24 cellular contexts compared by ENCODE assay signal in the genomic region with DNA sequence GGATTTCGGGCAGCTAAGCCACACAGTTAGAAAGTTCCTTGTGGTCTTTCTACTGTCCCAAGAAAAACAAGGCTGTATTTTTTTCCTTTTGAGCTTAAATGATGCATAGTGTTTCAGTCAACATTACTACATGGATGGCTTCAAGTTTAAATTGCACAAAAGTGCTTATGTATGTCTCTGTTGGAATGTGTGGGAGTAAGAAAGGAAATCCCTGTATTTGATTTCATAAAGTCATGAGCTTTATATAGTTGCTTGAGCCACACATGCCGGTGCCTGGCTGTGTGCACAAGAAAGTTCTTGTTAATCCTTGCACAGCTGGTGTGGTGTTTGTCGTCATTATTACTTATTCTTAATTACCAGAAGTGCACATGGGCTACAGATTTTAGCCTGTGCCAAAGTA.
DNase-seq lines count a peak whose midpoint lies in the region; ATAC-seq and TF ChIP-seq lines count a peak whose summit lies in the region.
"Had no signal": no experiment of that assay in that cellular context is flagged by ENCODE, and none has a peak within 500 bp of the region (broad histone marks: within the 10 kb centered on the region; RNA-seq: fewer than 3 reads in every experiment).

No MANE protein-coding gene starts in this region.

- BruUV-seq in IMR-90 (replicated peaks; lab: Mats Ljungman, UMichigan): no TSS peak

- no peak for TF ChIP-seq POLR2A in IMR-90 (IDR thresholded peaks at IDR 0.05; ENCODE audit: low read depth, low read length)

- intact Hi-C loops in IMR-90 (cut with micrococcal nuclease): no loop called here

- no peak overlapping the region for H2BK20ac ChIP-seq in IMR-90 (ENCODE audit: low read depth, low read length)

- no peak overlapping the region for H3K14ac ChIP-seq in IMR-90 (replicated peaks; ENCODE audit: low read depth, low read length)

- no peaks in the 10 kb centered on the region; the same call in 1 of the 2 replicates for H4K20me1 ChIP-seq in IMR-90 (ENCODE audit: insufficient read depth, low read length)

- H3K4me1 ChIP-seq in IMR-90 (ENCODE audit: control insufficient read depth, insufficient read depth, low read length): peaks cover 3% of the 10 kb centered on the region

- H3K79me1 ChIP-seq in IMR-90 (ENCODE audit: low read depth in 1 of 2, low read length in 2 of 2): peaks cover 13 to 27% of the 10 kb centered on the region in 2 experiments; a peak in 3 of 4 replicates

- no peak overlapping the region for H4K5ac ChIP-seq in IMR-90 (ENCODE audit: low read depth, low read length)

- ATAC-seq in IMR-90 (ENCODE audit: low read depth): no peak; the same call in 1 of the 2 replicates
- ATAC-seq: activated CD8-positive, alpha-beta T cell treated with anti-CD3 and anti-CD28 coated beads for 36 hours; activated T-cell treated with anti-CD3 and anti-CD28 coated beads, Interleukin-2, amount 50 U/mL, for 4 hours; GM23338; stimulated activated naive CD8-positive, alpha-beta T cell treated with anti-CD3 and anti-CD28 coated beads, Interleukin-15, amount 100 ng/mL, for 72 hours had no signal

- H3K27ac ChIP-seq in IMR-90 (ENCODE audit: insufficient read depth, low read length): no peak overlapping the region
- H3K27ac ChIP-seq: cardiac muscle cell, skin epidermis had no signal

- peaks cover 6% of the 10 kb centered on the region for H3K9me1 ChIP-seq in IMR-90 (ENCODE audit: insufficient read depth, low read length)

- no peak overlapping the region for H3K4me3 ChIP-seq in IMR-90 (ENCODE audit: insufficient read depth, low read depth, low read length)
- no peak overlapping the region for H3K4me3 ChIP-seq in epithelial cell of esophagus (ENCODE audit: low read length)
- no peak overlapping the region for H3K4me3 ChIP-seq in retinal pigment epithelial cell (ENCODE audit: low read length)
- H3K4me3 ChIP-seq: cardiac muscle cell, GM23338, skin epidermis had no signal

- H3K36me3 ChIP-seq in IMR-90 (ENCODE audit: control insufficient read depth, insufficient read depth, low read length): peaks cover 3% of the 10 kb centered on the region
- H3K36me3 ChIP-seq: cardiac muscle cell had no signal

- no peak overlapping the region for H2BK15ac ChIP-seq in IMR-90 (ENCODE audit: low read depth, low read length)

- H3K27me3 ChIP-seq in IMR-90 (ENCODE audit: control insufficient read depth, insufficient read depth, low read length): no peaks in the 10 kb centered on the region
- H3K27me3 ChIP-seq: cardiac muscle cell had no signal

- no peak overlapping the region for H3K18ac ChIP-seq in IMR-90 (ENCODE audit: low read depth, low read length)

- no peak overlapping the region for H3K9ac ChIP-seq in IMR-90 (ENCODE audit: low read depth, low read length)

- CTCF ChIA-PET in IMR-90 (lab: Yijun Ruan, JAX): no interaction called here

- H3K4me2 ChIP-seq in IMR-90 (ENCODE audit: low read depth, low read length): no peak overlapping the region
- H3K4me2 ChIP-seq: GM23338 had no signal

- peak; percentile 47 for DNase-seq in IMR-90
- peak; percentile 63 for DNase-seq in SK-MEL-5 (ENCODE audit: low read depth, low spot score)
- DNase-seq in epithelial cell of esophagus (ENCODE audit: low read depth): peak; percentile 7
- DNase-seq in retinal pigment epithelial cell (ENCODE audit: low read depth): peak; percentile 97
- no peak for DNase-seq in superior temporal gyrus (ENCODE audit: extremely low spot score)
- no peak for DNase-seq in SK-N-DZ (ENCODE audit: low spot score)
- no peak for DNase-seq in SKM-1 treated with dmso at 0.1 percent for 144 hours (lab: John Stamatoyannopoulos, UW; ENCODE audit: unreplicated experiment)
- no peak for DNase-seq in NCI-H2081 (lab: John Stamatoyannopoulos, UW)
- DNase-seq: activated CD8-positive, alpha-beta T cell treated with anti-CD3 and anti-CD28 coated beads for 36 hours; activated T-cell treated with anti-CD3 and anti-CD28 coated beads, Interleukin-2, amount 50 U/mL, for 4 hours; AML-193; effector CD8-positive, alpha-beta T cell; Karpas-422; mesenchymal stem cell; NCI-H1105; nephron progenitor cell; OCI-M1; posterior cingulate gyrus; SHP77; stimulated activated CD4-positive, alpha-beta T cell treated with anti-CD3 and anti-CD28 coated beads, Interleukin-2, amount 100 ng/mL, for 48 hours; stimulated activated naive CD8-positive, alpha-beta T cell treated with anti-CD3 and anti-CD28 coated beads, Interleukin-15, amount 100 ng/mL, for 72 hours had no signal

- in situ Hi-C loops in IMR-90 (cut with MboI; ENCODE audit: low sequenced_read_pairs): no loop called here
- in situ Hi-C loops in SK-MEL-5 (cut with HindIII; ENCODE audit: low pct_unique_long_range_greater_than_20kb, low sequenced_read_pairs): no loop called here

- TF ChIP-seq RAD21 in IMR-90 (IDR thresholded peaks at IDR 0.05; ENCODE audit: low read length): no peak

- H4K91ac ChIP-seq in IMR-90 (ENCODE audit: insufficient read depth, low read depth, low read length): no peak overlapping the region

- no peak overlapping the region for H2BK5ac ChIP-seq in IMR-90 (ENCODE audit: low read depth, low read length, poor library complexity, severe bottlenecking)

- H4K8ac ChIP-seq in IMR-90 (ENCODE audit: low read depth in 2 of 2, low read length in 2 of 2): no peak overlapping the region

- no CpG with 5 or more reads among the region's 3 CpGs for WGBS in IMR-90 (ENCODE audit: extremely low coverage in 2 of 2, insufficient read length in 1 of 2), 2 experiments

- dilution Hi-C loops in IMR-90 (cut with HindIII; ENCODE audit: low sequenced_read_pairs, unreplicated experiment): no loop called here

- no peak overlapping the region for H2AFZ ChIP-seq in IMR-90 (replicated peaks; ENCODE audit: low read length, poor library complexity)
- H2AFZ ChIP-seq: GM23338 had no signal

- no peak overlapping the region for H3K23ac ChIP-seq in IMR-90 (ENCODE audit: low read depth, low read length)

- H3K56ac ChIP-seq in IMR-90 (ENCODE audit: extremely low read depth, insufficient read depth, low read length): no peak overlapping the region

- no peak overlapping the region for H2BK120ac ChIP-seq in IMR-90 (ENCODE audit: low read depth, low read length)

- no peaks in the 10 kb centered on the region for H3K9me3 ChIP-seq in IMR-90 (ENCODE audit: control insufficient read depth, insufficient read depth, low read length)

- TF ChIP-seq CTCF in IMR-90 (conservative IDR thresholded peaks at IDR 0.05; ENCODE audit: low read depth, low read length): no peak
- no peak for TF ChIP-seq CTCF in epithelial cell of esophagus (IDR thresholded peaks at IDR 0.05; ENCODE audit: insufficient read depth, low read depth, low read length, missing control alignments)
- TF ChIP-seq CTCF in retinal pigment epithelial cell (conservative IDR thresholded peaks at IDR 0.05; ENCODE audit: low read depth, low read length): no peak

- no peak overlapping the region for H3K4ac ChIP-seq in IMR-90 (ENCODE audit: low read depth, low read length)

- POLR2A ChIA-PET in IMR-90 (lab: Charles Lee; ENCODE audit: unreplicated experiment): no interaction called here

- H2AK5ac ChIP-seq in IMR-90 (ENCODE audit: low read depth, low read length): no peak overlapping the region

- H2AK9ac ChIP-seq in IMR-90 (replicated peaks; ENCODE audit: low read depth, low read length, poor library complexity): no peak overlapping the region

TF ChIP-seq in IMR-90, 13 proteins besides CTCF, POLR2A, EP300 and RAD21:
- TF ChIP-seq, protein P1, sequence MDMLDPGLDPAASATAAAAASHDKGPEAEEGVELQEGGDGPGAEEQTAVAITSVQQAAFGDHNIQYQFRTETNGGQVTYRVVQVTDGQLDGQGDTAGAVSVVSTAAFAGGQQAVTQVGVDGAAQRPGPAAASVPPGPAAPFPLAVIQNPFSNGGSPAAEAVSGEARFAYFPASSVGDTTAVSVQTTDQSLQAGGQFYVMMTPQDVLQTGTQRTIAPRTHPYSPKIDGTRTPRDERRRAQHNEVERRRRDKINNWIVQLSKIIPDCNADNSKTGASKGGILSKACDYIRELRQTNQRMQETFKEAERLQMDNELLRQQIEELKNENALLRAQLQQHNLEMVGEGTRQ (IDR thresholded peaks at IDR 0.05; ENCODE audit: low read depth, low read length): no peak
- TF ChIP-seq, protein P2, sequence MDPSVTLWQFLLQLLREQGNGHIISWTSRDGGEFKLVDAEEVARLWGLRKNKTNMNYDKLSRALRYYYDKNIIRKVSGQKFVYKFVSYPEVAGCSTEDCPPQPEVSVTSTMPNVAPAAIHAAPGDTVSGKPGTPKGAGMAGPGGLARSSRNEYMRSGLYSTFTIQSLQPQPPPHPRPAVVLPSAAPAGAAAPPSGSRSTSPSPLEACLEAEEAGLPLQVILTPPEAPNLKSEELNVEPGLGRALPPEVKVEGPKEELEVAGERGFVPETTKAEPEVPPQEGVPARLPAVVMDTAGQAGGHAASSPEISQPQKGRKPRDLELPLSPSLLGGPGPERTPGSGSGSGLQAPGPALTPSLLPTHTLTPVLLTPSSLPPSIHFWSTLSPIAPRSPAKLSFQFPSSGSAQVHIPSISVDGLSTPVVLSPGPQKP (IDR thresholded peaks at IDR 0.05; ENCODE audit: borderline replicate concordance, low read depth, low read length): no peak
- TF ChIP-seq SMC3 (IDR thresholded peaks at IDR 0.05; ENCODE audit: low read depth, low read length): no peak
TF ChIP-seq in IMR-90: peak in this region for 0.

Comparison
In these comparisons a context has a peak if more than half of its experiments do, and no peak if none do; other contexts are left out.
1. DNase-seq: peak in IMR-90 (single experiment), SK-MEL-5 (single experiment), epithelial cell of esophagus (single experiment) and retinal pigment epithelial cell (single experiment); none in superior temporal gyrus (single experiment), SK-N-DZ (single experiment), SKM-1 treated with dmso at 0.1 percent for 144 hours (single experiment) and NCI-H2081 (0 of 2).